1 cellular context compared by ENCODE assay signal in genomic region chr11:71453021-71453910, GRCh38.
TF ChIP-seq lines count a peak whose summit lies in the region.

NADSYN1 (plus strand) TSS chr11:71453203; CDS start chr11:71453297, 94 bp downstream.

TF ChIP-seq in GM12878, 131 proteins besides CTCF, POLR2A, EP300 and RAD21 (continued from another document and continues in another):
- TF ChIP-seq ATF3 (IDR thresholded peaks at IDR 0.05; ENCODE audit: borderline replicate concordance, extremely low read depth, low read depth, low read length) = no peak
- peak; percentile 29; the same call in 1 of the 3 replicates for TF ChIP-seq POU2F2 (IDR thresholded peaks at IDR 0.05; ENCODE audit: borderline replicate concordance, low read depth, low read length)
- TF ChIP-seq MXI1 (IDR thresholded peaks at IDR 0.05; ENCODE audit: low read depth, low read length) = peak; percentile 48; the same call in 1 of the 2 replicates
- no peak for TF ChIP-seq HSF1 (IDR thresholded peaks at IDR 0.05; ENCODE audit: low read depth, low read length)
- TF ChIP-seq EGR1 (IDR thresholded peaks at IDR 0.05; ENCODE audit: borderline replicate concordance in 1 of 2, low read depth in 2 of 2, low read length in 2 of 2) = peak in 1 of 2 experiments; percentile 78; a peak in 1 of 3 replicates
- 0 out of 2 replicates have a peak, but pooled peaks have one; percentile 26 for TF ChIP-seq CREB1 (IDR thresholded peaks at IDR 0.05; ENCODE audit: low read depth)
- TF ChIP-seq E2F8 (IDR thresholded peaks at IDR 0.05; ENCODE audit: low read depth, partially characterized antibody) = no peak
- TF ChIP-seq REST (IDR thresholded peaks at IDR 0.05; ENCODE audit: low read depth, low read length) = no peak
- no peak for TF ChIP-seq MYC (IDR thresholded peaks at IDR 0.05; ENCODE audit: insufficient read depth, insufficient read length, insufficient replicate concordance, low read length, severe bottlenecking)
- no peak for TF ChIP-seq MEF2A (IDR thresholded peaks at IDR 0.05; ENCODE audit: insufficient read depth, low read depth, low read length)
- TF ChIP-seq HDGF (IDR thresholded peaks at IDR 0.05) = no peak
- no peak for TF ChIP-seq KDM1A (IDR thresholded peaks at IDR 0.05; ENCODE audit: borderline replicate concordance)
- TF ChIP-seq MEF2B (IDR thresholded peaks at IDR 0.05; ENCODE audit: partially characterized antibody, poor library complexity, severe bottlenecking) = no peak
- peak; percentile 48 for TF ChIP-seq NRF1 (conservative IDR thresholded peaks at IDR 0.05; ENCODE audit: low read depth, low read length)
- TF ChIP-seq EZH2 (IDR thresholded peaks at IDR 0.05; ENCODE audit: borderline replicate concordance, control insufficient read depth, low read depth, low read length) = no peak
- TF ChIP-seq ASH2L (IDR thresholded peaks at IDR 0.05; ENCODE audit: borderline replicate concordance, low read depth) = no peak
- TF ChIP-seq NR2F1 (conservative IDR thresholded peaks at IDR 0.05) = 0 out of 2 replicates have a peak, but pooled peaks have one; percentile 26
- TF ChIP-seq, protein P1, sequence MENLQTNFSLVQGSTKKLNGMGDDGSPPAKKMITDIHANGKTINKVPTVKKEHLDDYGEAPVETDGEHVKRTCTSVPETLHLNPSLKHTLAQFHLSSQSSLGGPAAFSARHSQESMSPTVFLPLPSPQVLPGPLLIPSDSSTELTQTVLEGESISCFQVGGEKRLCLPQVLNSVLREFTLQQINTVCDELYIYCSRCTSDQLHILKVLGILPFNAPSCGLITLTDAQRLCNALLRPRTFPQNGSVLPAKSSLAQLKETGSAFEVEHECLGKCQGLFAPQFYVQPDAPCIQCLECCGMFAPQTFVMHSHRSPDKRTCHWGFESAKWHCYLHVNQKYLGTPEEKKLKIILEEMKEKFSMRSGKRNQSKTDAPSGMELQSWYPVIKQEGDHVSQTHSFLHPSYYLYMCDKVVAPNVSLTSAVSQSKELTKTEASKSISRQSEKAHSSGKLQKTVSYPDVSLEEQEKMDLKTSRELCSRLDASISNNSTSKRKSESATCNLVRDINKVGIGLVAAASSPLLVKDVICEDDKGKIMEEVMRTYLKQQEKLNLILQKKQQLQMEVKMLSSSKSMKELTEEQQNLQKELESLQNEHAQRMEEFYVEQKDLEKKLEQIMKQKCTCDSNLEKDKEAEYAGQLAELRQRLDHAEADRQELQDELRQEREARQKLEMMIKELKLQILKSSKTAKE (IDR thresholded peaks at IDR 0.05; ENCODE audit: low read depth, poor library complexity, severe bottlenecking) = no peak
- no peak for TF ChIP-seq ZNF622 (IDR thresholded peaks at IDR 0.05)
- TF ChIP-seq TCF3 (IDR thresholded peaks at IDR 0.05; ENCODE audit: borderline replicate concordance, insufficient read depth, low read depth, low read length) = no peak
- no peak for TF ChIP-seq TAF1 (IDR thresholded peaks at IDR 0.05; ENCODE audit: borderline replicate concordance, low read depth, low read length)
- no peak for TF ChIP-seq PAX5 (IDR thresholded peaks at IDR 0.05; ENCODE audit: borderline replicate concordance, low read depth, low read length)
- no peak for TF ChIP-seq SUZ12 (IDR thresholded peaks at IDR 0.05; ENCODE audit: unreplicated experiment)
- TF ChIP-seq RB1 (IDR thresholded peaks at IDR 0.05; ENCODE audit: borderline replicate concordance) = no peak
- no peak for TF ChIP-seq ESRRA (IDR thresholded peaks at IDR 0.05; ENCODE audit: low read length)
- no peak for TF ChIP-seq CHD2 (IDR thresholded peaks at IDR 0.05; ENCODE audit: borderline replicate concordance, low read depth, low read length)
- TF ChIP-seq RELA (IDR thresholded peaks at IDR 0.05; ENCODE audit: borderline replicate concordance, partially characterized antibody) = peak; percentile 27
- no peak for TF ChIP-seq IRF3 (IDR thresholded peaks at IDR 0.05)
- TF ChIP-seq CBX5 (IDR thresholded peaks at IDR 0.05; ENCODE audit: low read depth) = no peak
- TF ChIP-seq ETV6 (conservative IDR thresholded peaks at IDR 0.05 in 1 of 2, IDR thresholded peaks at IDR 0.05 in 1 of 2; ENCODE audit: borderline replicate concordance in 1 of 2, low read depth in 1 of 2) = no peak
- no peak for TF ChIP-seq ATF7 (IDR thresholded peaks at IDR 0.05; ENCODE audit: low read depth)
- peak; percentile 66 for TF ChIP-seq SP1 (IDR thresholded peaks at IDR 0.05; ENCODE audit: low read depth, low read length)
- TF ChIP-seq, protein P2, sequence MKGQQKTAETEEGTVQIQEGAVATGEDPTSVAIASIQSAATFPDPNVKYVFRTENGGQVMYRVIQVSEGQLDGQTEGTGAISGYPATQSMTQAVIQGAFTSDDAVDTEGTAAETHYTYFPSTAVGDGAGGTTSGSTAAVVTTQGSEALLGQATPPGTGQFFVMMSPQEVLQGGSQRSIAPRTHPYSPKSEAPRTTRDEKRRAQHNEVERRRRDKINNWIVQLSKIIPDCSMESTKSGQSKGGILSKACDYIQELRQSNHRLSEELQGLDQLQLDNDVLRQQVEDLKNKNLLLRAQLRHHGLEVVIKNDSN (IDR thresholded peaks at IDR 0.05; ENCODE audit: borderline replicate concordance, extremely low read length, insufficient read depth, low read depth, low read length) = no peak
- no peak for TF ChIP-seq TCF12 (IDR thresholded peaks at IDR 0.05; ENCODE audit: low read depth, low read length)
- peak; percentile 18; the same call in 1 of the 2 replicates for TF ChIP-seq MAX (IDR thresholded peaks at IDR 0.05; ENCODE audit: low read depth, low read length)
- TF ChIP-seq, protein P3, sequence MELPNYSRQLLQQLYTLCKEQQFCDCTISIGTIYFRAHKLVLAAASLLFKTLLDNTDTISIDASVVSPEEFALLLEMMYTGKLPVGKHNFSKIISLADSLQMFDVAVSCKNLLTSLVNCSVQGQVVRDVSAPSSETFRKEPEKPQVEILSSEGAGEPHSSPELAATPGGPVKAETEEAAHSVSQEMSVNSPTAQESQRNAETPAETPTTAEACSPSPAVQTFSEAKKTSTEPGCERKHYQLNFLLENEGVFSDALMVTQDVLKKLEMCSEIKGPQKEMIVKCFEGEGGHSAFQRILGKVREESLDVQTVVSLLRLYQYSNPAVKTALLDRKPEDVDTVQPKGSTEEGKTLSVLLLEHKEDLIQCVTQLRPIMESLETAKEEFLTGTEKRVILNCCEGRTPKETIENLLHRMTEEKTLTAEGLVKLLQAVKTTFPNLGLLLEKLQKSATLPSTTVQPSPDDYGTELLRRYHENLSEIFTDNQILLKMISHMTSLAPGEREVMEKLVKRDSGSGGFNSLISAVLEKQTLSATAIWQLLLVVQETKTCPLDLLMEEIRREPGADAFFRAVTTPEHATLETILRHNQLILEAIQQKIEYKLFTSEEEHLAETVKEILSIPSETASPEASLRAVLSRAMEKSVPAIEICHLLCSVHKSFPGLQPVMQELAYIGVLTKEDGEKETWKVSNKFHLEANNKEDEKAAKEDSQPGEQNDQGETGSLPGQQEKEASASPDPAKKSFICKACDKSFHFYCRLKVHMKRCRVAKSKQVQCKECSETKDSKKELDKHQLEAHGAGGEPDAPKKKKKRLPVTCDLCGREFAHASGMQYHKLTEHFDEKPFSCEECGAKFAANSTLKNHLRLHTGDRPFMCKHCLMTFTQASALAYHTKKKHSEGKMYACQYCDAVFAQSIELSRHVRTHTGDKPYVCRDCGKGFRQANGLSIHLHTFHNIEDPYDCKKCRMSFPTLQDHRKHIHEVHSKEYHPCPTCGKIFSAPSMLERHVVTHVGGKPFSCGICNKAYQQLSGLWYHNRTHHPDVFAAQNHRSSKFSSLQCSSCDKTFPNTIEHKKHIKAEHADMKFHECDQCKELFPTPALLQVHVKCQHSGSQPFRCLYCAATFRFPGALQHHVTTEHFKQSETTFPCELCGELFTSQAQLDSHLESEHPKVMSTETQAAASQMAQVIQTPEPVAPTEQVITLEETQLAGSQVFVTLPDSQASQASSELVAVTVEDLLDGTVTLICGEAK (IDR thresholded peaks at IDR 0.05; ENCODE audit: borderline replicate concordance) = peak; percentile 38; the same call in 1 of the 2 replicates
- TF ChIP-seq JUND (IDR thresholded peaks at IDR 0.05; ENCODE audit: low read depth, low read length) = no peak
- TF ChIP-seq CEBPB (IDR thresholded peaks at IDR 0.05; ENCODE audit: borderline replicate concordance in 1 of 2, low read depth in 2 of 2, low read length in 2 of 2) = no peak
- no peak for TF ChIP-seq MTA2 (IDR thresholded peaks at IDR 0.05; ENCODE audit: low read depth)
- no peak for TF ChIP-seq GABPA (IDR thresholded peaks at IDR 0.05; ENCODE audit: low read depth)
- TF ChIP-seq E2F4 (IDR thresholded peaks at IDR 0.05; ENCODE audit: low read depth, low read length) = no peak
- TF ChIP-seq SMARCA5 (IDR thresholded peaks at IDR 0.05) = no peak
- no peak for TF ChIP-seq SMC3 (IDR thresholded peaks at IDR 0.05; ENCODE audit: borderline replicate concordance, low read length)
- TF ChIP-seq DPF2 (IDR thresholded peaks at IDR 0.05) = no peak
- TF ChIP-seq IRF4 (IDR thresholded peaks at IDR 0.05; ENCODE audit: low read depth, low read length) = no peak
- TF ChIP-seq BMI1 (IDR thresholded peaks at IDR 0.05; ENCODE audit: borderline replicate concordance) = no peak
